ENCODE assay signal across 1 cellular context in genomic region chr5:34538026-34538672, GRCh38.
TF ChIP-seq lines count a peak whose summit lies in the region.

No MANE protein-coding gene starts in this region.

TF ChIP-seq in K562, 482 proteins besides CTCF, POLR2A, EP300 and RAD21 (continued from another document and continues in another):
- TF ChIP-seq, protein P1, sequence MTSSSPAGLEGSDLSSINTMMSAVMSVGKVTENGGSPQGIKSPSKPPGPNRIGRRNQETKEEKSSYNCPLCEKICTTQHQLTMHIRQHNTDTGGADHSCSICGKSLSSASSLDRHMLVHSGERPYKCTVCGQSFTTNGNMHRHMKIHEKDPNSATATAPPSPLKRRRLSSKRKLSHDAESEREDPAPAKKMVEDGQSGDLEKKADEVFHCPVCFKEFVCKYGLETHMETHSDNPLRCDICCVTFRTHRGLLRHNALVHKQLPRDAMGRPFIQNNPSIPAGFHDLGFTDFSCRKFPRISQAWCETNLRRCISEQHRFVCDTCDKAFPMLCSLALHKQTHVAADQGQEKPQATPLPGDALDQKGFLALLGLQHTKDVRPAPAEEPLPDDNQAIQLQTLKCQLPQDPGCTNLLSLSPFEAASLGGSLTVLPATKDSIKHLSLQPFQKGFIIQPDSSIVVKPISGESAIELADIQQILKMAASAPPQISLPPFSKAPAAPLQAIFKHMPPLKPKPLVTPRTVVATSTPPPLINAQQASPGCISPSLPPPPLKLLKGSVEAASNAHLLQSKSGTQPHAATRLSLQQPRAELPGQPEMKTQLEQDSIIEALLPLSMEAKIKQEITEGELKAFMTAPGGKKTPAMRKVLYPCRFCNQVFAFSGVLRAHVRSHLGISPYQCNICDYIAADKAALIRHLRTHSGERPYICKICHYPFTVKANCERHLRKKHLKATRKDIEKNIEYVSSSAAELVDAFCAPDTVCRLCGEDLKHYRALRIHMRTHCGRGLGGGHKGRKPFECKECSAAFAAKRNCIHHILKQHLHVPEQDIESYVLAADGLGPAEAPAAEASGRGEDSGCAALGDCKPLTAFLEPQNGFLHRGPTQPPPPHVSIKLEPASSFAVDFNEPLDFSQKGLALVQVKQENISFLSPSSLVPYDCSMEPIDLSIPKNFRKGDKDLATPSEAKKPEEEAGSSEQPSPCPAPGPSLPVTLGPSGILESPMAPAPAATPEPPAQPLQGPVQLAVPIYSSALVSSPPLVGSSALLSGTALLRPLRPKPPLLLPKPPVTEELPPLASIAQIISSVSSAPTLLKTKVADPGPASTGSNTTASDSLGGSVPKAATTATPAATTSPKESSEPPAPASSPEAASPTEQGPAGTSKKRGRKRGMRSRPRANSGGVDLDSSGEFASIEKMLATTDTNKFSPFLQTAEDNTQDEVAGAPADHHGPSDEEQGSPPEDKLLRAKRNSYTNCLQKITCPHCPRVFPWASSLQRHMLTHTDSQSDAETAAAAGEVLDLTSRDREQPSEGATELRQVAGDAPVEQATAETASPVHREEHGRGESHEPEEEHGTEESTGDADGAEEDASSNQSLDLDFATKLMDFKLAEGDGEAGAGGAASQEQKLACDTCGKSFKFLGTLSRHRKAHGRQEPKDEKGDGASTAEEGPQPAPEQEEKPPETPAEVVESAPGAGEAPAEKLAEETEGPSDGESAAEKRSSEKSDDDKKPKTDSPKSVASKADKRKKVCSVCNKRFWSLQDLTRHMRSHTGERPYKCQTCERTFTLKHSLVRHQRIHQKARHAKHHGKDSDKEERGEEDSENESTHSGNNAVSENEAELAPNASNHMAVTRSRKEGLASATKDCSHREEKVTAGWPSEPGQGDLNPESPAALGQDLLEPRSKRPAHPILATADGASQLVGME (CRISPR knock-in tag; IDR thresholded peaks at IDR 0.05), result no peak
- TF ChIP-seq CHD4 (IDR thresholded peaks at IDR 0.05; ENCODE audit: insufficient read depth, insufficient replicate concordance, low read depth, low read length, poor library complexity, severe bottlenecking) (no peak), CBX5 (IDR thresholded peaks at IDR 0.05; ENCODE audit: borderline replicate concordance, low read depth) (no peak), NFYB (IDR thresholded peaks at IDR 0.05; ENCODE audit: extremely low read depth, insufficient read length) (no peak), CREBBP (IDR thresholded peaks at IDR 0.05; ENCODE audit: low read depth, low read length) (no peak), FUS (optimal IDR thresholded peaks at IDR 0.05; ENCODE audit: low read depth, low read length) (no peak), LARP7 (IDR thresholded peaks at IDR 0.05) (no peak), SP2 (IDR thresholded peaks at IDR 0.05; ENCODE audit: extremely low read depth, low read depth, low read length, poor library complexity, severe bottlenecking) (no peak), CBFA2T2 (conservative IDR thresholded peaks at IDR 0.05) (no peak), ZFPM2 (CRISPR knock-in tag; IDR thresholded peaks at IDR 0.05) (no peak), GATAD2A (IDR thresholded peaks at IDR 0.05) (0 out of 2 replicates have a peak, but pooled peaks have one; percentile 21), ZFX (CRISPR knock-in tag; IDR thresholded peaks at IDR 0.05) (no peak), ZNF197 (CRISPR knock-in tag; IDR thresholded peaks at IDR 0.05; ENCODE audit: low read depth) (no peak), GTF3C2 (IDR thresholded peaks at IDR 0.05; ENCODE audit: borderline replicate concordance, extremely low read depth, insufficient read length) (no peak), ARNT (IDR thresholded peaks at IDR 0.05) (no peak), BRD4 (IDR thresholded peaks at IDR 0.05) (no peak), RHOXF2B (CRISPR knock-in tag; conservative IDR thresholded peaks at IDR 0.05) (no peak), SRSF9 (IDR thresholded peaks at IDR 0.05; ENCODE audit: borderline replicate concordance, low read depth, low read length) (no peak), MECOM (CRISPR knock-in tag; IDR thresholded peaks at IDR 0.05) (no peak), PHTF2 (CRISPR knock-in tag; IDR thresholded peaks at IDR 0.05) (no peak), SAP30 (IDR thresholded peaks at IDR 0.05; ENCODE audit: borderline replicate concordance, insufficient read depth, low read depth, low read length, poor library complexity, severe bottlenecking) (no peak), ZNF780A (CRISPR knock-in tag; IDR thresholded peaks at IDR 0.05) (no peak), BCL6 (CRISPR knock-in tag; IDR thresholded peaks at IDR 0.05) (no peak), KAT8 (IDR thresholded peaks at IDR 0.05; ENCODE audit: low read depth) (no peak), BCOR (IDR thresholded peaks at IDR 0.05) (no peak), ARID1B (IDR thresholded peaks at IDR 0.05) (peak; percentile 20; the same call in 1 of the 2 replicates)
- TF ChIP-seq, protein P2, sequence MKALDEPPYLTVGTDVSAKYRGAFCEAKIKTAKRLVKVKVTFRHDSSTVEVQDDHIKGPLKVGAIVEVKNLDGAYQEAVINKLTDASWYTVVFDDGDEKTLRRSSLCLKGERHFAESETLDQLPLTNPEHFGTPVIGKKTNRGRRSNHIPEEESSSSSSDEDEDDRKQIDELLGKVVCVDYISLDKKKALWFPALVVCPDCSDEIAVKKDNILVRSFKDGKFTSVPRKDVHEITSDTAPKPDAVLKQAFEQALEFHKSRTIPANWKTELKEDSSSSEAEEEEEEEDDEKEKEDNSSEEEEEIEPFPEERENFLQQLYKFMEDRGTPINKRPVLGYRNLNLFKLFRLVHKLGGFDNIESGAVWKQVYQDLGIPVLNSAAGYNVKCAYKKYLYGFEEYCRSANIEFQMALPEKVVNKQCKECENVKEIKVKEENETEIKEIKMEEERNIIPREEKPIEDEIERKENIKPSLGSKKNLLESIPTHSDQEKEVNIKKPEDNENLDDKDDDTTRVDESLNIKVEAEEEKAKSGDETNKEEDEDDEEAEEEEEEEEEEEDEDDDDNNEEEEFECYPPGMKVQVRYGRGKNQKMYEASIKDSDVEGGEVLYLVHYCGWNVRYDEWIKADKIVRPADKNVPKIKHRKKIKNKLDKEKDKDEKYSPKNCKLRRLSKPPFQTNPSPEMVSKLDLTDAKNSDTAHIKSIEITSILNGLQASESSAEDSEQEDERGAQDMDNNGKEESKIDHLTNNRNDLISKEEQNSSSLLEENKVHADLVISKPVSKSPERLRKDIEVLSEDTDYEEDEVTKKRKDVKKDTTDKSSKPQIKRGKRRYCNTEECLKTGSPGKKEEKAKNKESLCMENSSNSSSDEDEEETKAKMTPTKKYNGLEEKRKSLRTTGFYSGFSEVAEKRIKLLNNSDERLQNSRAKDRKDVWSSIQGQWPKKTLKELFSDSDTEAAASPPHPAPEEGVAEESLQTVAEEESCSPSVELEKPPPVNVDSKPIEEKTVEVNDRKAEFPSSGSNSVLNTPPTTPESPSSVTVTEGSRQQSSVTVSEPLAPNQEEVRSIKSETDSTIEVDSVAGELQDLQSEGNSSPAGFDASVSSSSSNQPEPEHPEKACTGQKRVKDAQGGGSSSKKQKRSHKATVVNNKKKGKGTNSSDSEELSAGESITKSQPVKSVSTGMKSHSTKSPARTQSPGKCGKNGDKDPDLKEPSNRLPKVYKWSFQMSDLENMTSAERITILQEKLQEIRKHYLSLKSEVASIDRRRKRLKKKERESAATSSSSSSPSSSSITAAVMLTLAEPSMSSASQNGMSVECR (CRISPR knock-in tag; IDR thresholded peaks at IDR 0.05), result no peak
- TF ChIP-seq, protein P3, sequence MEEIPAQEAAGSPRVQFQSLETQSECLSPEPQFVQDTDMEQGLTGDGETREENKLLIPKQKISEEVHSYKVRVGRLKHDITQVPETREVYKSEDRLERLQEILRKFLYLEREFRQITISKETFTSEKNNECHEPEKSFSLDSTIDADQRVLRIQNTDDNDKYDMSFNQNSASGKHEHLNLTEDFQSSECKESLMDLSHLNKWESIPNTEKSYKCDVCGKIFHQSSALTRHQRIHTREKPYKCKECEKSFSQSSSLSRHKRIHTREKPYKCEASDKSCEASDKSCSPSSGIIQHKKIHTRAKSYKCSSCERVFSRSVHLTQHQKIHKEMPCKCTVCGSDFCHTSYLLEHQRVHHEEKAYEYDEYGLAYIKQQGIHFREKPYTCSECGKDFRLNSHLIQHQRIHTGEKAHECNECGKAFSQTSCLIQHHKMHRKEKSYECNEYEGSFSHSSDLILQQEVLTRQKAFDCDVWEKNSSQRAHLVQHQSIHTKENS (CRISPR knock-in tag; IDR thresholded peaks at IDR 0.05), result no peak
- TF ChIP-seq, protein P4, sequence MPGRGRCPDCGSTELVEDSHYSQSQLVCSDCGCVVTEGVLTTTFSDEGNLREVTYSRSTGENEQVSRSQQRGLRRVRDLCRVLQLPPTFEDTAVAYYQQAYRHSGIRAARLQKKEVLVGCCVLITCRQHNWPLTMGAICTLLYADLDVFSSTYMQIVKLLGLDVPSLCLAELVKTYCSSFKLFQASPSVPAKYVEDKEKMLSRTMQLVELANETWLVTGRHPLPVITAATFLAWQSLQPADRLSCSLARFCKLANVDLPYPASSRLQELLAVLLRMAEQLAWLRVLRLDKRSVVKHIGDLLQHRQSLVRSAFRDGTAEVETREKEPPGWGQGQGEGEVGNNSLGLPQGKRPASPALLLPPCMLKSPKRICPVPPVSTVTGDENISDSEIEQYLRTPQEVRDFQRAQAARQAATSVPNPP (IDR thresholded peaks at IDR 0.05; ENCODE audit: borderline replicate concordance, insufficient read depth, insufficient read length), result no peak
- TF ChIP-seq, protein P5, sequence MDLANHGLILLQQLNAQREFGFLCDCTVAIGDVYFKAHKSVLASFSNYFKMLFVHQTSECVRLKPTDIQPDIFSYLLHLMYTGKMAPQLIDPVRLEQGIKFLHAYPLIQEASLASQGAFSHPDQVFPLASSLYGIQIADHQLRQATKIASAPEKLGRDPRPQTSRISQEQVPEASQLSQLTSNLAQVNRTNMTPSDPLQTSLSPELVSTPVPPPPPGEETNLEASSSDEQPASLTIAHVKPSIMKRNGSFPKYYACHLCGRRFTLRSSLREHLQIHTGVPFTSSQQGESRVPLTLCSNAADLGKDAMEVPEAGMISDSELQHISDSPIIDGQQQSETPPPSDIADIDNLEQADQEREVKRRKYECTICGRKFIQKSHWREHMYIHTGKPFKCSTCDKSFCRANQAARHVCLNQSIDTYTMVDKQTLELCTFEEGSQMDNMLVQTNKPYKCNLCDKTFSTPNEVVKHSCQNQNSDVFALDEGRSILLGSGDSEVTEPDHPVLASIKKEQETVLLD (IDR thresholded peaks at IDR 0.05), result no peak
